ENCODE assay signal across 8 cellular contexts in genomic region chr6:116254297-116254724, GRCh38. TPM values are rescaled to one million over a fixed set of nuclear protein-coding genes. Genes with fewer than 3 reads are reported as not detected.
DNase-seq lines count a peak whose midpoint lies in the region; ATAC-seq and TF ChIP-seq lines count a peak whose summit lies in the region.

No MANE protein-coding gene starts in this region.

- DNase-seq in activated CD8-positive, alpha-beta T cell treated with anti-CD3 and anti-CD28 coated beads, Interleukin-2, amount 10 ng/mL, durations not matched to agents 7 days and 5 days = no peak
- DNase-seq in lower leg skin (ENCODE audit: low spot score in 2 of 2) (no peak), cerebellar cortex (ENCODE audit: low spot score) (no peak), NCI-H2107 (lab: John Stamatoyannopoulos, UW) (no peak), NCI-H69 (lab: John Stamatoyannopoulos, UW) (no peak)
- DNase-seq in effector CD4-positive, alpha-beta T cell = no peak

- no peaks in the 10 kb centered on the region for H3K27me3 Mint-ChIP-seq in activated CD8-positive, alpha-beta T cell treated with anti-CD3 and anti-CD28 coated beads, Interleukin-2, amount 10 ng/mL, durations not matched to agents 7 days and 5 days (ENCODE audit: low read depth)

- TF ChIP-seq CTCF in lower leg skin (IDR thresholded peaks at IDR 0.05) = no peak

- POLR2A ChIA-PET in activated CD8-positive, alpha-beta T cell treated with anti-CD3 and anti-CD28 coated beads, Interleukin-2, amount 10 ng/mL, durations not matched to agents 7 days and 5 days (lab: Charles Lee) = interaction anchor here (0.9 to 4.7 kb wide), 7 partner anchors 9 to 317 kb away, joined by 3 to 51 read pairs (median 4); partner anchors contain the start of genes NT5DC1, RWDD1 and TSPYL1

- WGBS in lower leg skin, 2 donors = 0% methylated on average over 1 of the region's 1 CpG

- intact Hi-C loops in lower leg skin (cut with DNase I; ENCODE audit: low total_unique reads) = no loop called here

- no peak overlapping the region for H3K4me3 Mint-ChIP-seq in activated CD8-positive, alpha-beta T cell treated with anti-CD3 and anti-CD28 coated beads, Interleukin-2, amount 10 ng/mL, durations not matched to agents 7 days and 5 days

- CTCF ChIA-PET in activated CD8-positive, alpha-beta T cell treated with anti-CD3 and anti-CD28 coated beads, Interleukin-2, amount 10 ng/mL, durations not matched to agents 7 days and 5 days (lab: Charles Lee) = interaction anchor here (1.1 to 1.6 kb wide), 3 partner anchors 14 to 37 kb away, joined by 3 to 6 read pairs (median 6); partner anchors contain the start of gene TSPYL1

- H3K4me3 ChIP-seq in lower leg skin (ENCODE audit: low read depth, poor library complexity, severe bottlenecking) = peak overlapping the region; percentile 99

- TF ChIP-seq POLR2A in lower leg skin (IDR thresholded peaks at IDR 0.05) = no peak

- H3K4me1 Mint-ChIP-seq in activated CD8-positive, alpha-beta T cell treated with anti-CD3 and anti-CD28 coated beads, Interleukin-2, amount 10 ng/mL, durations not matched to agents 7 days and 5 days (ENCODE audit: low read depth) = peaks cover 29% of the 10 kb centered on the region

- H3K36me3 Mint-ChIP-seq in activated CD8-positive, alpha-beta T cell treated with anti-CD3 and anti-CD28 coated beads, Interleukin-2, amount 10 ng/mL, durations not matched to agents 7 days and 5 days (ENCODE audit: low read depth) = peaks cover 17% of the 10 kb centered on the region

- H3K27ac Mint-ChIP-seq in activated CD8-positive, alpha-beta T cell treated with anti-CD3 and anti-CD28 coated beads, Interleukin-2, amount 10 ng/mL, durations not matched to agents 7 days and 5 days = no peak overlapping the region

- ATAC-seq in GM18519 (IDR thresholded peaks at IDR 0.05; ENCODE audit: low FRiP score, unreplicated experiment) (peak; percentile 26), HG02943 (IDR thresholded peaks at IDR 0.05; ENCODE audit: low read depth, unreplicated experiment) (peak; percentile 33)
- ATAC-seq in activated CD8-positive, alpha-beta T cell treated with anti-CD3 and anti-CD28 coated beads, Interleukin-2, amount 10 ng/mL, durations not matched to agents 7 days and 5 days = peak; percentile 21

- H3K9me3 Mint-ChIP-seq in activated CD8-positive, alpha-beta T cell treated with anti-CD3 and anti-CD28 coated beads, Interleukin-2, amount 10 ng/mL, durations not matched to agents 7 days and 5 days (ENCODE audit: insufficient read depth) = no peaks in the 10 kb centered on the region

RNA-seq across cellular contexts. Expression of gene TSPYL4, which starts 0.4 kb away (rescaled TPM):
- total RNA-seq in activated CD8-positive, alpha-beta T cell treated with anti-CD3 and anti-CD28 coated beads, Interleukin-2, amount 10 ng/mL, durations not matched to agents 7 days and 5 days = 10 to 100 TPM; 19.3 to 19.8 TPM
- total RNA-seq in lower leg skin = 10 to 100 TPM in 3 of 4 donors, 1 to 10 TPM in 1; 9.5 to 17.6 (median 15.7) TPM

RNA-seq across cellular contexts. Expression of gene TSPYL1, which starts 25.4 kb away (rescaled TPM):
- total RNA-seq in activated CD8-positive, alpha-beta T cell treated with anti-CD3 and anti-CD28 coated beads, Interleukin-2, amount 10 ng/mL, durations not matched to agents 7 days and 5 days = 10 to 100 TPM; 37.8 to 38.4 TPM
- total RNA-seq in lower leg skin = 10 to 100 TPM; 57.2 to 75.3 (median 65.6) TPM
